1 cellular context compared by ENCODE assay signal in the genomic region with DNA sequence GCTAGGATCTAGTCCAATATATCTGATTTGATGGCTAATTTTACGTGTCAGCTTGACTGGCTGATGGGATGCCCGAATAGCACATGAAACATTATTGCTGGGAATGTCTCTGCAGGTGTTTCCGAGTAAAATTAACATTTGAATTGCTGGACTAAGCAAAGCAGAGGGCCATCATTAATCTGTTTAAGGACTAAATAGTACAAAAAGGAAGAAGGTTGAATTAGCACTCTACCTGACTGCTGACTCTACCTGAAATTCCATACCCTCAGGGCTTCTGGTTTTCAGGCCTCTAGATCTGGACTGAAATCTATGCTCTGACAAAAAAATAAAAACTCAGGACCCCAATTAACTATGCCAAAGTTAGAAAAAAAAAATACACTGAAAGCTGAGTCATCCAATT.
TF ChIP-seq lines count a peak whose summit lies in the region.

No MANE protein-coding gene starts in this region.

TF ChIP-seq in WTC11, 78 proteins besides CTCF, POLR2A, EP300 and RAD21 (continued from another document):
- TF ChIP-seq SOX15 (CRISPR knock-in tag; IDR thresholded peaks at IDR 0.05) (no peak), CBFB (CRISPR knock-in tag; IDR thresholded peaks at IDR 0.05; ENCODE audit: low read depth) (no peak), JUN (CRISPR knock-in tag; IDR thresholded peaks at IDR 0.05) (no peak)
- TF ChIP-seq, protein P1, sequence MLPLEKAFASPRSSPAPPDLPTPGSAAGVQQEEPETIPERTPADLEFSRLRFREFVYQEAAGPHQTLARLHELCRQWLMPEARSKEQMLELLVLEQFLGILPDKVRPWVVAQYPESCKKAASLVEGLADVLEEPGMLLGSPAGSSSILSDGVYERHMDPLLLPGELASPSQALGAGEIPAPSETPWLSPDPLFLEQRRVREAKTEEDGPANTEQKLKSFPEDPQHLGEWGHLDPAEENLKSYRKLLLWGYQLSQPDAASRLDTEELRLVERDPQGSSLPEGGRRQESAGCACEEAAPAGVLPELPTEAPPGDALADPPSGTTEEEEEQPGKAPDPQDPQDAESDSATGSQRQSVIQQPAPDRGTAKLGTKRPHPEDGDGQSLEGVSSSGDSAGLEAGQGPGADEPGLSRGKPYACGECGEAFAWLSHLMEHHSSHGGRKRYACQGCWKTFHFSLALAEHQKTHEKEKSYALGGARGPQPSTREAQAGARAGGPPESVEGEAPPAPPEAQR (CRISPR knock-in tag; IDR thresholded peaks at IDR 0.05) = no peak
- TF ChIP-seq, protein P2, sequence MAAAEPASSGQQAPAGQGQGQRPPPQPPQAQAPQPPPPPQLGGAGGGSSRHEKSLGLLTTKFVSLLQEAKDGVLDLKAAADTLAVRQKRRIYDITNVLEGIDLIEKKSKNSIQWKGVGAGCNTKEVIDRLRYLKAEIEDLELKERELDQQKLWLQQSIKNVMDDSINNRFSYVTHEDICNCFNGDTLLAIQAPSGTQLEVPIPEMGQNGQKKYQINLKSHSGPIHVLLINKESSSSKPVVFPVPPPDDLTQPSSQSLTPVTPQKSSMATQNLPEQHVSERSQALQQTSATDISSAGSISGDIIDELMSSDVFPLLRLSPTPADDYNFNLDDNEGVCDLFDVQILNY (CRISPR knock-in tag; IDR thresholded peaks at IDR 0.05) = no peak
